Comparison of ENCODE assay signal across 1 cellular context in the genomic region with DNA sequence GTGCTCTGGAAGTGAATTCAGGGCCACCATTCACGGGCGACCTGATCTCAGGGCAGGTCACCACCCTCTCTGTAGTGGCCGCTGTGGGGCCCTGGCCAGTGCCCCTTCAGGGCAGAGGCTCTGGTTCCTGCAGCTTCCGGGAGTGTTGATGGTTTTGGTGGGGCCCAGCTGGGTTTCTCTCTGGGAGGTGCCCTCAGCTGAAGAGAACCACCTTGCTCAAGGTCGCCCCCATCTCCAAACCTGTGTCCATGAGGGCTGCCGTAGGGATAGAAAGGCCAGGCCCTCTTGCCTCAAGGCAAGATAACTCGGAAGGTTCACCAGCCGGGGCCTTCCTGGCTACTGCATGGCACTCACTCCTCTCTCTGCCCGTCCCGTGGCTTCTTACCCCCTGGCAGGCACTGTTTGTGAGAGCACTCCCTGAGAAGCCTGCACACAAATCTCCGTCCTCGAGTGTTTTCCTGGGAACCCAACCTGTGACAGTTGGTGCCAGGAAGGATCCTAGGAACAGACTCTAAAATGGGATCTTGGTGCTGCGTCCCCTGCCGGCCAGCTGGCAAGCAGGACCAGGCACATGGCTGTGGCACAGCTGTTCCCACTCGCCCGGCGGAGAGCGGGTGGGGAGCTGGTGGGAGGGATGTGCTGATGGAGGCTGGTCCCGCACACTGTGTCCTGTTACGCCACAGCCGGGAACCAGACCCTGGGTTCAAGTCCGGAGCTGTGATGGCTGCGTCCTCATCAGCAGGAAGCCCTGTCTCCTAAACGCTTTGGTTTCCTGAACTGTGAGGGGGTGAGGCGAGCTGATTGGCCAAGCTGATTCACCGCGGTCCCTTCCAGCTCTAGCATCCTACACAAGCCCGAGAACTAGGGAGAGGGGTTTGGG.
TF ChIP-seq lines count a peak whose summit lies in the region.

No MANE protein-coding gene starts in this region.

TF ChIP-seq in H1, 55 proteins besides CTCF, POLR2A, EP300 and RAD21:
- TF ChIP-seq TCF12 (IDR thresholded peaks at IDR 0.05; ENCODE audit: low read depth, low read length) (no peak), TEAD4 (IDR thresholded peaks at IDR 0.05; ENCODE audit: low read depth, low read length) (no peak)
- TF ChIP-seq, protein P1, sequence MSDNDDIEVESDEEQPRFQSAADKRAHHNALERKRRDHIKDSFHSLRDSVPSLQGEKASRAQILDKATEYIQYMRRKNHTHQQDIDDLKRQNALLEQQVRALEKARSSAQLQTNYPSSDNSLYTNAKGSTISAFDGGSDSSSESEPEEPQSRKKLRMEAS (IDR thresholded peaks at IDR 0.05), result peak; percentile 63; the same call in 1 of the 2 replicates
- TF ChIP-seq, protein P2, sequence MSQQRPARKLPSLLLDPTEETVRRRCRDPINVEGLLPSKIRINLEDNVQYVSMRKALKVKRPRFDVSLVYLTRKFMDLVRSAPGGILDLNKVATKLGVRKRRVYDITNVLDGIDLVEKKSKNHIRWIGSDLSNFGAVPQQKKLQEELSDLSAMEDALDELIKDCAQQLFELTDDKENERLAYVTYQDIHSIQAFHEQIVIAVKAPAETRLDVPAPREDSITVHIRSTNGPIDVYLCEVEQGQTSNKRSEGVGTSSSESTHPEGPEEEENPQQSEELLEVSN (IDR thresholded peaks at IDR 0.05), result peak; percentile 40; the same call in 1 of the 2 replicates
